ENCODE assay signal across 20 cellular contexts in genomic region chr10:5492322-5492855, GRCh38. TPM values are rescaled to one million over a fixed set of nuclear protein-coding genes. Genes with fewer than 3 reads are reported as not detected.
DNase-seq lines count a peak whose midpoint lies in the region; ATAC-seq, FAIRE-seq and TF ChIP-seq lines count a peak whose summit lies in the region.
"Had no signal": no experiment of that assay in that cellular context is flagged by ENCODE, and none has a peak within 500 bp of the region (broad histone marks: within the 10 kb centered on the region; RNA-seq: fewer than 3 reads in every experiment).

No MANE protein-coding gene starts in this region.

- H3K9me3 ChIP-seq in K562 (replicated peaks; ENCODE audit: control insufficient read depth, insufficient read depth, low read depth, low read length) (no peaks in the 10 kb centered on the region), HepG2 (ENCODE audit: low read length) (peaks cover 11% of the 10 kb centered on the region; the same call in 1 of the 2 replicates), upper lobe of right lung (no peaks in the 10 kb centered on the region), BE2C (no peaks in the 10 kb centered on the region)

- TF ChIP-seq CTCF in K562 (IDR thresholded peaks at IDR 0.05 in 2 of 3, conservative IDR thresholded peaks at IDR 0.05 in 1 of 3; ENCODE audit: insufficient read depth in 2 of 3, low read depth in 1 of 3, low read length in 3 of 3) (no peak), HepG2 (CRISPR knock-in tag; IDR thresholded peaks at IDR 0.05) (no peak), upper lobe of right lung (IDR thresholded peaks at IDR 0.05) (no peak), BE2C (IDR thresholded peaks at IDR 0.05; ENCODE audit: low read depth, low read length) (no peak)

- POLR2A ChIA-PET in K562 (lab: Yijun Ruan, JAX) (interaction anchor here (0.6 to 1.1 kb wide), 3 partner anchors 14 to 24 kb away, joined by 3 read pairs; no protein-coding TSS in a partner anchor), HepG2 (lab: Yijun Ruan, JAX) (interaction anchor here (1.3 to 1.7 kb wide), 2 partner anchors 46 to 55 kb away, joined by 5 to 7 read pairs; no protein-coding TSS in a partner anchor)

- TF ChIP-seq RAD21 in K562 (CRISPR knock-in tag; conservative IDR thresholded peaks at IDR 0.05 in 1 of 2, IDR thresholded peaks at IDR 0.05 in 1 of 2) (no peak), HepG2 (CRISPR knock-in tag; IDR thresholded peaks at IDR 0.05) (no peak)

- TF ChIP-seq EP300 in K562 (IDR thresholded peaks at IDR 0.05; ENCODE audit: low read length) (no peak), HepG2 (IDR thresholded peaks at IDR 0.05; ENCODE audit: low read depth in 2 of 2, low read length in 2 of 2) (no peak), HepG2 (CRISPR knock-in tag; IDR thresholded peaks at IDR 0.05; ENCODE audit: borderline replicate concordance) (no peak)

- no peak for TF ChIP-seq POLR2A in K562 (conservative IDR thresholded peaks at IDR 0.05)
- no peak for TF ChIP-seq POLR2A in HepG2 (IDR thresholded peaks at IDR 0.05; ENCODE audit: insufficient read depth in 1 of 2, low read depth in 2 of 2, low read length in 2 of 2)

- H2AFZ ChIP-seq in K562 (ENCODE audit: low read depth, low read length) (0 out of 2 replicates have a peak overlapping the region, but pooled peaks have one; percentile 40), HepG2 (ENCODE audit: low read length) (no peak overlapping the region)

- ATAC-seq in K562 (no peak), HepG2 (no peak), upper lobe of right lung (no peak)
- ATAC-seq: HCT116 had no signal

- intact Hi-C loops in K562 (cut with micrococcal nuclease): no loop called here
- intact Hi-C loops in HepG2 (cut with micrococcal nuclease; ENCODE audit: unreplicated experiment): no loop called here
- intact Hi-C loops in upper lobe of right lung (cut with DNase I): no loop called here

- in situ Hi-C loops in K562 (cut with MboI): no loop called here
- in situ Hi-C loops in HepG2 (cut with HindIII; ENCODE audit: extremely low pct_ligation_motif_present, low pct_unique_long_range_greater_than_20kb): no loop called here

- H3K4me3 ChIP-seq in K562 (no peak overlapping the region), HepG2 (replicated peaks in 1 of 3; ENCODE audit: insufficient read depth in 1 of 3, low read depth in 2 of 3, low read length in 3 of 3) (no peak overlapping the region), upper lobe of right lung (no peak overlapping the region), BE2C (ENCODE audit: low read depth, low read length) (no peak overlapping the region)
- H3K4me3 ChIP-seq: BLaER1 treated with 17β-estradiol and CSF1 and Interleukin-3, amounts not matched to agents 10 nM and 100 nM had no signal

- H3K9me1 ChIP-seq in K562 (ENCODE audit: control insufficient read depth, insufficient read depth, low read length): no peaks in the 10 kb centered on the region

- H3K27ac ChIP-seq in K562 (ENCODE audit: extremely low read depth, low read depth, low read length): no peak overlapping the region
- H3K27ac ChIP-seq in HepG2 (ENCODE audit: extremely low read length, insufficient read depth, low read length): no peak overlapping the region
- H3K27ac ChIP-seq in upper lobe of right lung: no peak overlapping the region
- H3K27ac ChIP-seq: BLaER1 treated with 17β-estradiol and CSF1 and Interleukin-3, amounts not matched to agents 10 nM and 100 nM; HL-60 had no signal

- no peaks in the 10 kb centered on the region for H3K27me3 ChIP-seq in K562 (ENCODE audit: control insufficient read depth in 2 of 2, insufficient read depth in 2 of 2, low read length in 2 of 2)
- peaks cover 0 to 10% of the 10 kb centered on the region in 2 experiments; a peak in 3 of 5 replicates for H3K27me3 ChIP-seq in HepG2 (ENCODE audit: control insufficient read depth in 1 of 2, insufficient read depth in 2 of 2, low read length in 2 of 2)
- no peaks in the 10 kb centered on the region for H3K27me3 ChIP-seq in upper lobe of right lung
- no peaks in the 10 kb centered on the region for H3K27me3 ChIP-seq in BE2C
- H3K27me3 ChIP-seq: BLaER1 treated with 17β-estradiol and CSF1 and Interleukin-3, amounts not matched to agents 10 nM and 100 nM had no signal

- CTCF ChIA-PET in K562 (lab: Yijun Ruan, JAX; ENCODE audit: low intra/inter-chr PET ratio): no interaction called here
- CTCF ChIA-PET in HepG2 (lab: Yijun Ruan, JAX; ENCODE audit: low intra/inter-chr PET ratio, low total read pairs): no interaction called here

- H4K20me1 ChIP-seq in K562 (replicated peaks; ENCODE audit: control insufficient read depth, insufficient read depth, low read length) (no peaks in the 10 kb centered on the region), HepG2 (ENCODE audit: insufficient read depth, low read length) (no peaks in the 10 kb centered on the region)
- H4K20me1 ChIP-seq: BLaER1 treated with 17β-estradiol and CSF1 and Interleukin-3, amounts not matched to agents 10 nM and 100 nM had no signal

- BruUV-seq in K562 (replicated peaks; lab: Mats Ljungman, UMichigan) (no TSS peak), HepG2 (replicated peaks; lab: Mats Ljungman, UMichigan) (no TSS peak)

- WGBS in K562 (ENCODE audit: insufficient coverage, low coverage, missing lambda C conversion rate): 58% methylated on average over 3 of the region's 4 CpGs
- 55% methylated on average over 1 of the region's 4 CpGs for WGBS in HepG2 (ENCODE audit: low lambda C conversion rate)

- DNase-seq in activated effector memory CD4-positive, alpha-beta T cell treated with anti-CD3 and anti-CD28 coated beads, Interleukin-2, amount 50 U/mL, for 16 hours: peak; percentile 19
- DNase-seq in activated effector memory CD4-positive, alpha-beta T cell treated with Interleukin-2 at 50 U/mL for 16 hours: no peak
- DNase-seq in K562 (ENCODE audit: extremely low read depth in 1 of 4, low spot score in 3 of 4): no peak
- no peak for DNase-seq in HepG2 (ENCODE audit: low spot score)
- DNase-seq in upper lobe of right lung: peak; percentile 42
- DNase-seq in NOMO-1 treated with dmso at 0.1 percent for 144 hours (lab: John Stamatoyannopoulos, UW; ENCODE audit: unreplicated experiment): no peak
- no peak for DNase-seq in NCI-H2196 treated with DMSO at 0.1 percent for 48 hours (lab: John Stamatoyannopoulos, UW; ENCODE audit: unreplicated experiment)
- no peak for DNase-seq in BE2C
- DNase-seq: 8988T; AML-193; CD4-positive, alpha-beta memory T cell; DMS153; DND-41; GDM1 had no signal

- H3K9ac ChIP-seq in K562 (ENCODE audit: insufficient read depth in 1 of 2, low read depth in 2 of 2, low read length in 2 of 2) (peak overlapping the region in 1 of 2 experiments; percentile 33; a peak in 1 of 4 replicates), HepG2 (ENCODE audit: insufficient read depth, low read depth, low read length) (no peak overlapping the region)
- H3K9ac ChIP-seq: BLaER1 treated with 17β-estradiol and CSF1 and Interleukin-3, amounts not matched to agents 10 nM and 100 nM had no signal

- FAIRE-seq in K562 (lab: Jason Lieb, UNC) (no peak), HepG2 (lab: Jason Lieb, UNC) (no peak)
- FAIRE-seq: D721Med, GM12892 had no signal

- H3K36me3 ChIP-seq in K562 (ENCODE audit: control insufficient read depth, insufficient read depth, low read length) (no peaks in the 10 kb centered on the region), HepG2 (replicated peaks in 1 of 2; ENCODE audit: control insufficient read depth in 1 of 2, insufficient read depth in 2 of 2, low read length in 2 of 2) (no peaks in the 10 kb centered on the region), upper lobe of right lung (no peaks in the 10 kb centered on the region), BE2C (no peaks in the 10 kb centered on the region)
- H3K36me3 ChIP-seq: BLaER1 treated with 17β-estradiol and CSF1 and Interleukin-3, amounts not matched to agents 10 nM and 100 nM had no signal

- H3K4me2 ChIP-seq in K562 (ENCODE audit: insufficient read depth, low read length): no peak overlapping the region
- H3K4me2 ChIP-seq in HepG2 (ENCODE audit: low read depth, low read length): no peak overlapping the region

- H3K4me1 ChIP-seq in K562 (replicated peaks in 1 of 2; ENCODE audit: control insufficient read depth in 2 of 2, insufficient read depth in 2 of 2, low read length in 2 of 2): peaks cover 20 to 43% of the 10 kb centered on the region in 2 experiments
- H3K4me1 ChIP-seq in HepG2 (ENCODE audit: insufficient read depth, low read length): peaks cover 67% of the 10 kb centered on the region
- no peaks in the 10 kb centered on the region for H3K4me1 ChIP-seq in upper lobe of right lung
- H3K4me1 ChIP-seq in BE2C: no peaks in the 10 kb centered on the region

- H3K79me2 ChIP-seq in K562 (ENCODE audit: control insufficient read depth, insufficient read depth, low read length) (peaks cover 11% of the 10 kb centered on the region), HepG2 (ENCODE audit: insufficient read depth, low read length) (no peaks in the 10 kb centered on the region)

RNA-seq across cellular contexts. Expression of gene CALML5, which starts 7.0 kb away (rescaled TPM):
- total RNA-seq in K562 (2011; cell fraction: chromatin; rRNA removed; ENCODE audit: low replicate concordance): not detected in 2 replicates
- total RNA-seq in K562 (2011; cell fraction: nucleolus; rRNA removed): not detected in 2 replicates
- not detected in 2 replicates for total RNA-seq in K562 (2011; cell fraction: nucleoplasm; rRNA removed)
- total RNA-seq in K562 (2014; rRNA removed): not detected in 2 replicates
- total RNA-seq in K562 (2014; rRNA removed; fragmentation: Illumina TruSeq; extraction: Trizol): not detected in 2 replicates
- not detected in 2 replicates for total RNA-seq in K562 (2015; rRNA removed; fragmentation: Illumina TruSeq; extraction: Trizol)
- total RNA-seq in K562 (2021): not detected in 2 replicates
- polyA plus RNA-seq in K562 (2011; rRNA removed): not detected in 2 replicates
- polyA plus RNA-seq in K562 (2011; cell fraction: cytosol; rRNA removed): not detected in 2 replicates
- not detected in 2 replicates for polyA plus RNA-seq in K562 (2011; cell fraction: nucleus; rRNA removed)
- not detected in 2 replicates for polyA plus RNA-seq in K562 (2012)
- polyA plus RNA-seq in K562 (2014; fragmentation: Illumina TruSeq; extraction: Trizol): not detected in 2 replicates
- polyA plus RNA-seq in K562 (2014; fragmentation: Nextera tagmentation; extraction: Ambion mirVana): not detected
- not detected in 2 replicates for polyA plus RNA-seq in K562 (2014; rRNA removed)
- polyA minus RNA-seq in K562 (2011; rRNA and poly(A)+ RNA removed): not detected in 2 replicates
- polyA minus RNA-seq in K562 (2011; cell fraction: cytosol; rRNA and poly(A)+ RNA removed): not detected in 2 replicates
- not detected in 2 replicates for polyA minus RNA-seq in K562 (2011; cell fraction: nucleus; rRNA and poly(A)+ RNA removed)
- total RNA-seq in HepG2 (2016; rRNA removed; fragmentation: Illumina TruSeq; extraction: Trizol): not detected in 2 replicates
- not detected in 2 replicates for total RNA-seq in HepG2 (2016; cell fraction: cytosol; rRNA removed; fragmentation: Illumina TruSeq; extraction: Trizol; ENCODE audit: low read depth)
- total RNA-seq in HepG2 (2016; cell fraction: insoluble cytoplasmic fraction; rRNA removed; fragmentation: Illumina TruSeq; extraction: Trizol): not detected in 2 replicates
- total RNA-seq in HepG2 (2016; cell fraction: membrane; rRNA removed; fragmentation: Illumina TruSeq; extraction: Trizol): not detected in 2 replicates
- not detected in 2 replicates for total RNA-seq in HepG2 (2016; cell fraction: nucleus; rRNA removed; fragmentation: Illumina TruSeq; extraction: Trizol)
- polyA plus RNA-seq in HepG2 (2011; rRNA removed): not detected in 2 replicates
- not detected in 2 replicates for polyA plus RNA-seq in HepG2 (2011; cell fraction: cytosol; rRNA removed)
- not detected in 2 replicates for polyA plus RNA-seq in HepG2 (2011; cell fraction: nucleus; rRNA removed)
- not detected in 2 replicates for polyA plus RNA-seq in HepG2 (2012)
- polyA plus RNA-seq in HepG2 (2016; cell fraction: cytosol; fragmentation: Illumina TruSeq; extraction: Trizol; ENCODE audit: low read depth): not detected in 2 replicates
- polyA plus RNA-seq in HepG2 (2016; cell fraction: insoluble cytoplasmic fraction; fragmentation: Illumina TruSeq; extraction: Trizol; ENCODE audit: low read depth): not detected in 2 replicates
- polyA plus RNA-seq in HepG2 (2016; cell fraction: membrane; fragmentation: Illumina TruSeq; extraction: Trizol; ENCODE audit: low read depth): not detected in 2 replicates
- polyA plus RNA-seq in HepG2 (2016; cell fraction: nucleus; fragmentation: Illumina TruSeq; extraction: Trizol; ENCODE audit: insufficient read depth, low read depth): not detected in 2 replicates
- not detected in 2 replicates for polyA minus RNA-seq in HepG2 (2011; rRNA and poly(A)+ RNA removed; ENCODE audit: low replicate concordance)
- polyA minus RNA-seq in HepG2 (2011; cell fraction: cytosol; rRNA and poly(A)+ RNA removed): not detected in 2 replicates
- polyA minus RNA-seq in HepG2 (2011; cell fraction: nucleus; rRNA and poly(A)+ RNA removed): not detected in 2 replicates
- total RNA-seq in upper lobe of right lung: not detected
- polyA plus RNA-seq in BE2C (2012; ENCODE audit: insufficient read depth, insufficient read length, low read depth): not detected
- total RNA-seq: CD4-positive, alpha-beta memory T cell; H4 had no signal
- polyA plus RNA-seq: CD4-positive, alpha-beta memory T cell had no signal

RNA-seq across cellular contexts. Expression of gene CALML3, which starts 32.4 kb away (rescaled TPM):
- not detected in 2 replicates for total RNA-seq in K562 (2011; cell fraction: chromatin; rRNA removed; ENCODE audit: low replicate concordance)
- not detected in 2 replicates for total RNA-seq in K562 (2011; cell fraction: nucleolus; rRNA removed)
- not detected in 2 replicates for total RNA-seq in K562 (2011; cell fraction: nucleoplasm; rRNA removed)
- total RNA-seq in K562 (2014; rRNA removed) (not detected in 2 replicates), K562 (2014; rRNA removed; fragmentation: Illumina TruSeq; extraction: Trizol) (not detected in 2 replicates), K562 (2015; rRNA removed; fragmentation: Illumina TruSeq; extraction: Trizol) (not detected in 2 replicates), K562 (2021) (not detected in 2 replicates), HepG2 (2016; rRNA removed; fragmentation: Illumina TruSeq; extraction: Trizol) (not detected in 2 replicates), upper lobe of right lung (not detected)
- polyA plus RNA-seq in K562 (2011; rRNA removed) (not detected in 2 replicates), K562 (2014; fragmentation: Illumina TruSeq; extraction: Trizol) (not detected in 2 replicates), K562 (2014; fragmentation: Nextera tagmentation; extraction: Ambion mirVana) (not detected), K562 (2014; rRNA removed) (not detected in 2 replicates), HepG2 (2011; rRNA removed) (not detected in 2 replicates)
- not detected in 2 replicates for polyA plus RNA-seq in K562 (2011; cell fraction: cytosol; rRNA removed)
- polyA plus RNA-seq in K562 (2011; cell fraction: nucleus; rRNA removed): not detected in 2 replicates
- polyA plus RNA-seq in K562 (2012): not detected in 2 replicates
- not detected in 2 replicates for polyA minus RNA-seq in K562 (2011; rRNA and poly(A)+ RNA removed)
- polyA minus RNA-seq in K562 (2011; cell fraction: cytosol; rRNA and poly(A)+ RNA removed): not detected in 2 replicates
- not detected in 2 replicates for polyA minus RNA-seq in K562 (2011; cell fraction: nucleus; rRNA and poly(A)+ RNA removed)
- total RNA-seq in HepG2 (2016; cell fraction: cytosol; rRNA removed; fragmentation: Illumina TruSeq; extraction: Trizol; ENCODE audit: low read depth): not detected in 2 replicates
- not detected in 2 replicates for total RNA-seq in HepG2 (2016; cell fraction: insoluble cytoplasmic fraction; rRNA removed; fragmentation: Illumina TruSeq; extraction: Trizol)
- total RNA-seq in HepG2 (2016; cell fraction: membrane; rRNA removed; fragmentation: Illumina TruSeq; extraction: Trizol): not detected in 2 replicates
- not detected in 2 replicates for total RNA-seq in HepG2 (2016; cell fraction: nucleus; rRNA removed; fragmentation: Illumina TruSeq; extraction: Trizol)
- not detected in 2 replicates for polyA plus RNA-seq in HepG2 (2011; cell fraction: cytosol; rRNA removed)
- polyA plus RNA-seq in HepG2 (2011; cell fraction: nucleus; rRNA removed): not detected in 2 replicates
- not detected in 2 replicates for polyA plus RNA-seq in HepG2 (2012)
- polyA plus RNA-seq in HepG2 (2016; cell fraction: cytosol; fragmentation: Illumina TruSeq; extraction: Trizol; ENCODE audit: low read depth): not detected in 2 replicates
- not detected in 2 replicates for polyA plus RNA-seq in HepG2 (2016; cell fraction: insoluble cytoplasmic fraction; fragmentation: Illumina TruSeq; extraction: Trizol; ENCODE audit: low read depth)
- not detected in 2 replicates for polyA plus RNA-seq in HepG2 (2016; cell fraction: membrane; fragmentation: Illumina TruSeq; extraction: Trizol; ENCODE audit: low read depth)
- polyA plus RNA-seq in HepG2 (2016; cell fraction: nucleus; fragmentation: Illumina TruSeq; extraction: Trizol; ENCODE audit: insufficient read depth, low read depth): not detected in 2 replicates
- polyA minus RNA-seq in HepG2 (2011; rRNA and poly(A)+ RNA removed; ENCODE audit: low replicate concordance): not detected in 2 replicates
- not detected in 2 replicates for polyA minus RNA-seq in HepG2 (2011; cell fraction: cytosol; rRNA and poly(A)+ RNA removed)
- polyA minus RNA-seq in HepG2 (2011; cell fraction: nucleus; rRNA and poly(A)+ RNA removed): not detected in 2 replicates
- not detected for polyA plus RNA-seq in BE2C (2012; ENCODE audit: insufficient read depth, insufficient read length, low read depth)
- total RNA-seq: CD4-positive, alpha-beta memory T cell; H4 had no signal
- polyA plus RNA-seq: CD4-positive, alpha-beta memory T cell had no signal

Comparison
In these comparisons a context has a peak if more than half of its experiments do, and no peak if none do; other contexts are left out.
1. DNase-seq: peak in activated effector memory CD4-positive, alpha-beta T cell treated with anti-CD3 and anti-CD28 coated beads, Interleukin-2, amount 50 U/mL, for 16 hours (single experiment) and upper lobe of right lung (single experiment); none in activated effector memory CD4-positive, alpha-beta T cell treated with Interleukin-2 at 50 U/mL for 16 hours (single experiment), K562 (0 of 4), HepG2 (single experiment), NOMO-1 treated with dmso at 0.1 percent for 144 hours (single experiment), NCI-H2196 treated with DMSO at 0.1 percent for 48 hours (single experiment) and BE2C (single experiment).